8 cellular contexts compared by ENCODE assay signal in genomic region chr12:111367661-111368221, GRCh38. TPM values are rescaled to one million over a fixed set of nuclear protein-coding genes. Genes with fewer than 3 reads are reported as not detected.
DNase-seq lines count a peak whose midpoint lies in the region; TF ChIP-seq lines count a peak whose summit lies in the region.

No MANE protein-coding gene starts in this region.

- peaks cover 0 to 2% of the 10 kb centered on the region in 2 donors for H3K36me3 Mint-ChIP-seq in CD4-positive, alpha-beta memory T cell

- H3K27me3 Mint-ChIP-seq in CD4-positive, alpha-beta memory T cell = no peaks in the 10 kb centered on the region

- no peaks in the 10 kb centered on the region for H3K9me3 ChIP-seq in CD4-positive, alpha-beta memory T cell (ENCODE audit: control insufficient read depth in 1 of 2, low read length in 2 of 2)
- H3K9me3 ChIP-seq in SJCRH30 (replicated peaks) (no peaks in the 10 kb centered on the region), osteoblast (ENCODE audit: low read depth, low read length) (no peaks in the 10 kb centered on the region)

- H3K27ac ChIP-seq in CD4-positive, alpha-beta memory T cell (ENCODE audit: low read depth, low read length) = no peak overlapping the region
- H3K27ac ChIP-seq in SJCRH30 (no peak overlapping the region), osteoblast (ENCODE audit: low read depth, low read length) (no peak overlapping the region)

- POLR2A ChIA-PET in CD4-positive, alpha-beta memory T cell (lab: Charles Lee; ENCODE audit: partially characterized antibody) = no interaction called here

- peaks cover 14 to 30% (median 19%) of the 10 kb centered on the region in 4 donors for H3K4me1 Mint-ChIP-seq in CD4-positive, alpha-beta memory T cell

- peaks cover 7% of the 10 kb centered on the region for H4K20me1 ChIP-seq in osteoblast (ENCODE audit: insufficient read depth, low read length)

- intact Hi-C loops in CD4-positive, alpha-beta memory T cell (cut with micrococcal nuclease) = no loop called here

- H3K4me3 Mint-ChIP-seq in CD4-positive, alpha-beta memory T cell = peak overlapping the region; percentile 72 to 86 (median 78)

- CTCF ChIA-PET in CD4-positive, alpha-beta memory T cell (lab: Charles Lee; ENCODE audit: partially characterized antibody) = interaction anchor here (0.5 to 2.3 kb wide), 4 partner anchors 28 to 84 kb away, joined by 3 to 8 read pairs (median 4); no protein-coding TSS in a partner anchor

- H3K4me3 ChIP-seq in CD4-positive, alpha-beta memory T cell (ENCODE audit: low read length in 2 of 2) = no peak overlapping the region
- H3K4me3 ChIP-seq in SJCRH30 = peak overlapping the region; percentile 86
- H3K4me3 ChIP-seq in fibroblast of mammary gland (ENCODE audit: control insufficient read depth, low read depth, low read length) = peak overlapping the region; percentile 73
- H3K4me3 ChIP-seq in osteoblast (ENCODE audit: insufficient read depth, low read length) = peak overlapping the region; percentile 91

- H2AFZ ChIP-seq in osteoblast (ENCODE audit: low read length) = peak overlapping the region; percentile 98

- in situ Hi-C loops in G401 (cut with HindIII; ENCODE audit: low sequenced_read_pairs) = no loop called here

- peak overlapping the region in 1 of 7 donors; percentile 68 for H3K27ac Mint-ChIP-seq in CD4-positive, alpha-beta memory T cell

- H3K36me3 ChIP-seq in CD4-positive, alpha-beta memory T cell (ENCODE audit: insufficient read depth, low read length) = no peaks in the 10 kb centered on the region
- H3K36me3 ChIP-seq in SJCRH30 = no peaks in the 10 kb centered on the region
- H3K36me3 ChIP-seq in osteoblast (ENCODE audit: insufficient read depth, low read length) = no peaks in the 10 kb centered on the region

- TF ChIP-seq CTCF in fibroblast of mammary gland (conservative IDR thresholded peaks at IDR 0.05; ENCODE audit: control insufficient read depth, insufficient read depth, low read depth, low read length) (no peak), osteoblast (IDR thresholded peaks at IDR 0.05; ENCODE audit: extremely low read depth, low read depth, low read length) (no peak)

- no peaks in the 10 kb centered on the region for H3K79me2 ChIP-seq in osteoblast (ENCODE audit: insufficient read depth, low read length)

- peak overlapping the region; percentile 98 for H3K4me2 ChIP-seq in osteoblast (ENCODE audit: insufficient read depth, low read length)

- H3K27me3 ChIP-seq in CD4-positive, alpha-beta memory T cell (ENCODE audit: insufficient read depth, low read length) = no peaks in the 10 kb centered on the region
- H3K27me3 ChIP-seq in SJCRH30 (no peaks in the 10 kb centered on the region), osteoblast (ENCODE audit: insufficient read depth, low read length) (no peaks in the 10 kb centered on the region)

- no peak for DNase-seq in CD4-positive, alpha-beta memory T cell
- DNase-seq in SJCRH30 (no peak), fibroblast of mammary gland (ENCODE audit: low read depth) (peak; percentile 27), osteoblast (ENCODE audit: insufficient read length, low spot score, missing footprints) (peak; percentile 85), G401 (ENCODE audit: low spot score) (no peak), middle frontal gyrus (ENCODE audit: extremely low spot score, low spot score) (no peak), 8988T (no peak), SW 1271 (lab: John Stamatoyannopoulos, UW) (no peak)

- no peaks in the 10 kb centered on the region for H3K9me3 Mint-ChIP-seq in CD4-positive, alpha-beta memory T cell

- peaks cover 23% of the 10 kb centered on the region for H3K4me1 ChIP-seq in CD4-positive, alpha-beta memory T cell (ENCODE audit: insufficient read depth, low read length)
- H3K4me1 ChIP-seq in SJCRH30 (peaks cover 6% of the 10 kb centered on the region; the same call in 1 of the 2 replicates), osteoblast (ENCODE audit: insufficient read depth, low read length) (peaks cover 14% of the 10 kb centered on the region)

RNA-seq across cellular contexts. Expression of gene PHETA1, which starts 1.2 kb away (rescaled TPM):
- total RNA-seq in CD4-positive, alpha-beta memory T cell = 1 to 10 TPM; 4.7 to 6.4 TPM
- polyA plus RNA-seq in CD4-positive, alpha-beta memory T cell = 1 to 10 TPM in 1 of 2 donors, under 1 TPM in 1; 0.24 to 1.4 TPM
- total RNA-seq in SJCRH30 (2014; rRNA removed; shearing (Covaris generic)) = 4.0 and 4.2 TPM in 2 replicates
- total RNA-seq in osteoblast = 8.3 and 9.1 TPM in 2 replicates
- total RNA-seq in G401 (2014; rRNA removed; shearing (Covaris generic)) = 10.3 and 16.9 TPM in 2 replicates

RNA-seq across cellular contexts. Expression of gene SH2B3, which starts 38.0 kb away (rescaled TPM):
- total RNA-seq in CD4-positive, alpha-beta memory T cell = 10 to 100 TPM; 25.3 to 28.2 TPM
- polyA plus RNA-seq in CD4-positive, alpha-beta memory T cell = 10 to 100 TPM in 1 of 2 donors, 1 to 10 TPM in 1; 4.2 to 14.2 TPM
- 11.1 and 13.2 TPM in 2 replicates for total RNA-seq in SJCRH30 (2014; rRNA removed; shearing (Covaris generic))
- 32.4 and 51.4 TPM in 2 replicates for total RNA-seq in osteoblast
- total RNA-seq in G401 (2014; rRNA removed; shearing (Covaris generic)) = 5.7 and 9.9 TPM in 2 replicates

Comparison
In these comparisons a context has a peak if more than half of its experiments do, and no peak if none do; other contexts are left out.
1. DNase-seq: peak in fibroblast of mammary gland (single experiment) and osteoblast (single experiment); none in CD4-positive, alpha-beta memory T cell (0 of 5), SJCRH30 (0 of 2), G401 (single experiment), middle frontal gyrus (single experiment), 8988T (single experiment) and SW 1271 (0 of 2).
2. H3K4me3 ChIP-seq: peak in SJCRH30 (single experiment), fibroblast of mammary gland (single experiment) and osteoblast (single experiment); none in CD4-positive, alpha-beta memory T cell (0 of 2).